ENCODE assay signal across 1 cellular context in the genomic region with DNA sequence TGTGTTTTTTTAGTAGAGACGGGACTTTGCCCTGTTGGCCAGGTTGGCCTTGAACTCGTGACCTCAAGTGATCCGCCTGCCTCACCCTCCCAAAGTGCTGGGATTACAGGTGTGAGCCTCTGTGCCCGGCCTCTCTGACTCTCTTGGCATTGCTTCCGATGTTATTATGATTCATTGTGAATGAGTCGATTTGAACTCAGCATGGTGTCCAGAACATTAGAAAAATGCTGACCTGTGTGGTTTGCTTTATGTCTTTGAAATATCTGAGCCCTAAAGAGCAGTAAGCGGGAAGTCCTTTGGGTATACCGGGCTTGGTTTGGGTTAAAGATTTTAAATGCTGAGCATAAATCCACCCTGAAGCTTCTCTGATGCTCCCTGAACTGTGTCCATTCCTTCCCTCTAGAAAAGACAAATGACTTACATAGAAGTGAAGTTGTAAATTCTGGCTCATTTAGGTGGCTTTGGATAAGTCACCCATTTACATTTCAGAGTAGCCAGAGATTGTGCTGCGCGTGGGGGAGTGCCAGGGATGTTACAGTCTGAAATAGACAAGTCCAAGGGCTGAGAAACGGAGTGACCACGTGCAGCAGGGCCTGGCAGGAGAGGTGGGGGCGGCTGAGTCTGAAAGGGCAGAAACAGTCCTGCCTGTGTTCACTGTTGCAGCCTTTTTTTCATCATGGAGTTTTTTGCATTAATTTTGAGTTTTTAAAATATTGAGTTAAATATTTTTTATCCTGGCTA.
A peak's percentile ranks its signal among the peaks of the same experiment; 100 is the strongest.
TF ChIP-seq lines count a peak whose summit lies in the region.

No MANE protein-coding gene starts in this region.

TF ChIP-seq in K562, 482 proteins besides CTCF, POLR2A, EP300 and RAD21 (continued from another document and continues in another):
- TF ChIP-seq, protein P1, sequence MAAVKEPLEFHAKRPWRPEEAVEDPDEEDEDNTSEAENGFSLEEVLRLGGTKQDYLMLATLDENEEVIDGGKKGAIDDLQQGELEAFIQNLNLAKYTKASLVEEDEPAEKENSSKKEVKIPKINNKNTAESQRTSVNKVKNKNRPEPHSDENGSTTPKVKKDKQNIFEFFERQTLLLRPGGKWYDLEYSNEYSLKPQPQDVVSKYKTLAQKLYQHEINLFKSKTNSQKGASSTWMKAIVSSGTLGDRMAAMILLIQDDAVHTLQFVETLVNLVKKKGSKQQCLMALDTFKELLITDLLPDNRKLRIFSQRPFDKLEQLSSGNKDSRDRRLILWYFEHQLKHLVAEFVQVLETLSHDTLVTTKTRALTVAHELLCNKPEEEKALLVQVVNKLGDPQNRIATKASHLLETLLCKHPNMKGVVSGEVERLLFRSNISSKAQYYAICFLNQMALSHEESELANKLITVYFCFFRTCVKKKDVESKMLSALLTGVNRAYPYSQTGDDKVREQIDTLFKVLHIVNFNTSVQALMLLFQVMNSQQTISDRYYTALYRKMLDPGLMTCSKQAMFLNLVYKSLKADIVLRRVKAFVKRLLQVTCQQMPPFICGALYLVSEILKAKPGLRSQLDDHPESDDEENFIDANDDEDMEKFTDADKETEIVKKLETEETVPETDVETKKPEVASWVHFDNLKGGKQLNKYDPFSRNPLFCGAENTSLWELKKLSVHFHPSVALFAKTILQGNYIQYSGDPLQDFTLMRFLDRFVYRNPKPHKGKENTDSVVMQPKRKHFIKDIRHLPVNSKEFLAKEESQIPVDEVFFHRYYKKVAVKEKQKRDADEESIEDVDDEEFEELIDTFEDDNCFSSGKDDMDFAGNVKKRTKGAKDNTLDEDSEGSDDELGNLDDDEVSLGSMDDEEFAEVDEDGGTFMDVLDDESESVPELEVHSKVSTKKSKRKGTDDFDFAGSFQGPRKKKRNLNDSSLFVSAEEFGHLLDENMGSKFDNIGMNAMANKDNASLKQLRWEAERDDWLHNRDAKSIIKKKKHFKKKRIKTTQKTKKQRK (IDR thresholded peaks at IDR 0.05; ENCODE audit: borderline replicate concordance, low read depth, low read length): no peak
- TF ChIP-seq TAF1 (IDR thresholded peaks at IDR 0.05; ENCODE audit: control insufficient read depth, extremely low read depth, insufficient read depth, low read length, severe bottlenecking): no peak
- peak; percentile 48; the same call in 1 of the 2 replicates for TF ChIP-seq C11orf30 (IDR thresholded peaks at IDR 0.05; ENCODE audit: low read depth)
- TF ChIP-seq, protein P2, sequence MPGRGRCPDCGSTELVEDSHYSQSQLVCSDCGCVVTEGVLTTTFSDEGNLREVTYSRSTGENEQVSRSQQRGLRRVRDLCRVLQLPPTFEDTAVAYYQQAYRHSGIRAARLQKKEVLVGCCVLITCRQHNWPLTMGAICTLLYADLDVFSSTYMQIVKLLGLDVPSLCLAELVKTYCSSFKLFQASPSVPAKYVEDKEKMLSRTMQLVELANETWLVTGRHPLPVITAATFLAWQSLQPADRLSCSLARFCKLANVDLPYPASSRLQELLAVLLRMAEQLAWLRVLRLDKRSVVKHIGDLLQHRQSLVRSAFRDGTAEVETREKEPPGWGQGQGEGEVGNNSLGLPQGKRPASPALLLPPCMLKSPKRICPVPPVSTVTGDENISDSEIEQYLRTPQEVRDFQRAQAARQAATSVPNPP (IDR thresholded peaks at IDR 0.05; ENCODE audit: borderline replicate concordance, insufficient read depth, insufficient read length): no peak
- TF ChIP-seq, protein P3, sequence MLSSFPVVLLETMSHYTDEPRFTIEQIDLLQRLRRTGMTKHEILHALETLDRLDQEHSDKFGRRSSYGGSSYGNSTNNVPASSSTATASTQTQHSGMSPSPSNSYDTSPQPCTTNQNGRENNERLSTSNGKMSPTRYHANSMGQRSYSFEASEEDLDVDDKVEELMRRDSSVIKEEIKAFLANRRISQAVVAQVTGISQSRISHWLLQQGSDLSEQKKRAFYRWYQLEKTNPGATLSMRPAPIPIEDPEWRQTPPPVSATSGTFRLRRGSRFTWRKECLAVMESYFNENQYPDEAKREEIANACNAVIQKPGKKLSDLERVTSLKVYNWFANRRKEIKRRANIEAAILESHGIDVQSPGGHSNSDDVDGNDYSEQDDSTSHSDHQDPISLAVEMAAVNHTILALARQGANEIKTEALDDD (IDR thresholded peaks at IDR 0.05): no peak
- TF ChIP-seq ZNF316 (IDR thresholded peaks at IDR 0.05): peak; percentile 62
- TF ChIP-seq ZNF780A (CRISPR knock-in tag; IDR thresholded peaks at IDR 0.05): no peak
- TF ChIP-seq, protein P4, sequence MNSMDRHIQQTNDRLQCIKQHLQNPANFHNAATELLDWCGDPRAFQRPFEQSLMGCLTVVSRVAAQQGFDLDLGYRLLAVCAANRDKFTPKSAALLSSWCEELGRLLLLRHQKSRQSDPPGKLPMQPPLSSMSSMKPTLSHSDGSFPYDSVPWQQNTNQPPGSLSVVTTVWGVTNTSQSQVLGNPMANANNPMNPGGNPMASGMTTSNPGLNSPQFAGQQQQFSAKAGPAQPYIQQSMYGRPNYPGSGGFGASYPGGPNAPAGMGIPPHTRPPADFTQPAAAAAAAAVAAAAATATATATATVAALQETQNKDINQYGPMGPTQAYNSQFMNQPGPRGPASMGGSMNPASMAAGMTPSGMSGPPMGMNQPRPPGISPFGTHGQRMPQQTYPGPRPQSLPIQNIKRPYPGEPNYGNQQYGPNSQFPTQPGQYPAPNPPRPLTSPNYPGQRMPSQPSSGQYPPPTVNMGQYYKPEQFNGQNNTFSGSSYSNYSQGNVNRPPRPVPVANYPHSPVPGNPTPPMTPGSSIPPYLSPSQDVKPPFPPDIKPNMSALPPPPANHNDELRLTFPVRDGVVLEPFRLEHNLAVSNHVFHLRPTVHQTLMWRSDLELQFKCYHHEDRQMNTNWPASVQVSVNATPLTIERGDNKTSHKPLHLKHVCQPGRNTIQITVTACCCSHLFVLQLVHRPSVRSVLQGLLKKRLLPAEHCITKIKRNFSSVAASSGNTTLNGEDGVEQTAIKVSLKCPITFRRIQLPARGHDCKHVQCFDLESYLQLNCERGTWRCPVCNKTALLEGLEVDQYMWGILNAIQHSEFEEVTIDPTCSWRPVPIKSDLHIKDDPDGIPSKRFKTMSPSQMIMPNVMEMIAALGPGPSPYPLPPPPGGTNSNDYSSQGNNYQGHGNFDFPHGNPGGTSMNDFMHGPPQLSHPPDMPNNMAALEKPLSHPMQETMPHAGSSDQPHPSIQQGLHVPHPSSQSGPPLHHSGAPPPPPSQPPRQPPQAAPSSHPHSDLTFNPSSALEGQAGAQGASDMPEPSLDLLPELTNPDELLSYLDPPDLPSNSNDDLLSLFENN (IDR thresholded peaks at IDR 0.05; ENCODE audit: low read depth in 2 of 2, low read length in 2 of 2): no peak
- TF ChIP-seq, protein P5, sequence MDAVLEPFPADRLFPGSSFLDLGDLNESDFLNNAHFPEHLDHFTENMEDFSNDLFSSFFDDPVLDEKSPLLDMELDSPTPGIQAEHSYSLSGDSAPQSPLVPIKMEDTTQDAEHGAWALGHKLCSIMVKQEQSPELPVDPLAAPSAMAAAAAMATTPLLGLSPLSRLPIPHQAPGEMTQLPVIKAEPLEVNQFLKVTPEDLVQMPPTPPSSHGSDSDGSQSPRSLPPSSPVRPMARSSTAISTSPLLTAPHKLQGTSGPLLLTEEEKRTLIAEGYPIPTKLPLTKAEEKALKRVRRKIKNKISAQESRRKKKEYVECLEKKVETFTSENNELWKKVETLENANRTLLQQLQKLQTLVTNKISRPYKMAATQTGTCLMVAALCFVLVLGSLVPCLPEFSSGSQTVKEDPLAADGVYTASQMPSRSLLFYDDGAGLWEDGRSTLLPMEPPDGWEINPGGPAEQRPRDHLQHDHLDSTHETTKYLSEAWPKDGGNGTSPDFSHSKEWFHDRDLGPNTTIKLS (IDR thresholded peaks at IDR 0.05; ENCODE audit: borderline replicate concordance, low read depth): no peak
- TF ChIP-seq HDAC1 (IDR thresholded peaks at IDR 0.05): no peak
- TF ChIP-seq, protein P6, sequence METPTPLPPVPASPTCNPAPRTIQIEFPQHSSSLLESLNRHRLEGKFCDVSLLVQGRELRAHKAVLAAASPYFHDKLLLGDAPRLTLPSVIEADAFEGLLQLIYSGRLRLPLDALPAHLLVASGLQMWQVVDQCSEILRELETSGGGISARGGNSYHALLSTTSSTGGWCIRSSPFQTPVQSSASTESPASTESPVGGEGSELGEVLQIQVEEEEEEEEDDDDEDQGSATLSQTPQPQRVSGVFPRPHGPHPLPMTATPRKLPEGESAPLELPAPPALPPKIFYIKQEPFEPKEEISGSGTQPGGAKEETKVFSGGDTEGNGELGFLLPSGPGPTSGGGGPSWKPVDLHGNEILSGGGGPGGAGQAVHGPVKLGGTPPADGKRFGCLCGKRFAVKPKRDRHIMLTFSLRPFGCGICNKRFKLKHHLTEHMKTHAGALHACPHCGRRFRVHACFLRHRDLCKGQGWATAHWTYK (CRISPR knock-in tag; IDR thresholded peaks at IDR 0.05): no peak
- TF ChIP-seq PHB2 (IDR thresholded peaks at IDR 0.05; ENCODE audit: low read depth): no peak
- TF ChIP-seq ZNF551 (CRISPR knock-in tag; IDR thresholded peaks at IDR 0.05): no peak
- TF ChIP-seq ZNF347 (CRISPR knock-in tag; IDR thresholded peaks at IDR 0.05; ENCODE audit: low read depth): no peak
- TF ChIP-seq SMAD1 (IDR thresholded peaks at IDR 0.05; ENCODE audit: low read depth, low read length, partially characterized antibody): no peak
- TF ChIP-seq, protein P7, sequence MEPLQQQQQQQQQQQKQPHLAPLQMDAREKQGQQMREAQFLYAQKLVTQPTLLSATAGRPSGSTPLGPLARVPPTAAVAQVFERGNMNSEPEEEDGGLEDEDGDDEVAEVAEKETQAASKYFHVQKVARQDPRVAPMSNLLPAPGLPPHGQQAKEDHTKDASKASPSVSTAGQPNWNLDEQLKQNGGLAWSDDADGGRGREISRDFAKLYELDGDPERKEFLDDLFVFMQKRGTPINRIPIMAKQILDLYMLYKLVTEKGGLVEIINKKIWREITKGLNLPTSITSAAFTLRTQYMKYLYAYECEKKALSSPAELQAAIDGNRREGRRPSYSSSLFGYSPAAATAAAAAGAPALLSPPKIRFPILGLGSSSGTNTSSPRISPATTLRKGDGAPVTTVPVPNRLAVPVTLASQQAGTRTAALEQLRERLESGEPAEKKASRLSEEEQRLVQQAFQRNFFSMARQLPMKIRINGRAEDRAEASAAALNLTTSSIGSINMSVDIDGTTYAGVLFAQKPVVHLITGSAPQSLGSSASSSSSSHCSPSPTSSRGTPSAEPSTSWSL (CRISPR knock-in tag; IDR thresholded peaks at IDR 0.05; ENCODE audit: borderline replicate concordance): no peak
- no peak for TF ChIP-seq HMGN3 (IDR thresholded peaks at IDR 0.05; ENCODE audit: borderline replicate concordance, extremely low read depth, insufficient read length, low read depth, low read length)
- TF ChIP-seq, protein P8, sequence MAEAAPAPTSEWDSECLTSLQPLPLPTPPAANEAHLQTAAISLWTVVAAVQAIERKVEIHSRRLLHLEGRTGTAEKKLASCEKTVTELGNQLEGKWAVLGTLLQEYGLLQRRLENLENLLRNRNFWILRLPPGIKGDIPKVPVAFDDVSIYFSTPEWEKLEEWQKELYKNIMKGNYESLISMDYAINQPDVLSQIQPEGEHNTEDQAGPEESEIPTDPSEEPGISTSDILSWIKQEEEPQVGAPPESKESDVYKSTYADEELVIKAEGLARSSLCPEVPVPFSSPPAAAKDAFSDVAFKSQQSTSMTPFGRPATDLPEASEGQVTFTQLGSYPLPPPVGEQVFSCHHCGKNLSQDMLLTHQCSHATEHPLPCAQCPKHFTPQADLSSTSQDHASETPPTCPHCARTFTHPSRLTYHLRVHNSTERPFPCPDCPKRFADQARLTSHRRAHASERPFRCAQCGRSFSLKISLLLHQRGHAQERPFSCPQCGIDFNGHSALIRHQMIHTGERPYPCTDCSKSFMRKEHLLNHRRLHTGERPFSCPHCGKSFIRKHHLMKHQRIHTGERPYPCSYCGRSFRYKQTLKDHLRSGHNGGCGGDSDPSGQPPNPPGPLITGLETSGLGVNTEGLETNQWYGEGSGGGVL (CRISPR knock-in tag; IDR thresholded peaks at IDR 0.05): no peak
- TF ChIP-seq, protein P9, sequence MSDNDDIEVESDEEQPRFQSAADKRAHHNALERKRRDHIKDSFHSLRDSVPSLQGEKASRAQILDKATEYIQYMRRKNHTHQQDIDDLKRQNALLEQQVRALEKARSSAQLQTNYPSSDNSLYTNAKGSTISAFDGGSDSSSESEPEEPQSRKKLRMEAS (CRISPR knock-in tag; IDR thresholded peaks at IDR 0.05): no peak
- TF ChIP-seq, protein P10, sequence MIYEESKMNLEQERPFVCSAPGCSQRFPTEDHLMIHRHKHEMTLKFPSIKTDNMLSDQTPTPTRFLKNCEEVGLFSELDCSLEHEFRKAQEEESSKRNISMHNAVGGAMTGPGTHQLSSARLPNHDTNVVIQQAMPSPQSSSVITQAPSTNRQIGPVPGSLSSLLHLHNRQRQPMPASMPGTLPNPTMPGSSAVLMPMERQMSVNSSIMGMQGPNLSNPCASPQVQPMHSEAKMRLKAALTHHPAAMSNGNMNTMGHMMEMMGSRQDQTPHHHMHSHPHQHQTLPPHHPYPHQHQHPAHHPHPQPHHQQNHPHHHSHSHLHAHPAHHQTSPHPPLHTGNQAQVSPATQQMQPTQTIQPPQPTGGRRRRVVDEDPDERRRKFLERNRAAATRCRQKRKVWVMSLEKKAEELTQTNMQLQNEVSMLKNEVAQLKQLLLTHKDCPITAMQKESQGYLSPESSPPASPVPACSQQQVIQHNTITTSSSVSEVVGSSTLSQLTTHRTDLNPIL (CRISPR knock-in tag; IDR thresholded peaks at IDR 0.05): no peak
- no peak for TF ChIP-seq ESRRB (CRISPR knock-in tag; IDR thresholded peaks at IDR 0.05; ENCODE audit: borderline replicate concordance)
- no peak for TF ChIP-seq SETDB1 (IDR thresholded peaks at IDR 0.05; ENCODE audit: low read length)
- TF ChIP-seq MAFG (tag; conservative IDR thresholded peaks at IDR 0.05): 0 out of 2 replicates have a peak, but pooled peaks have one; percentile 26
- TF ChIP-seq, protein P11, sequence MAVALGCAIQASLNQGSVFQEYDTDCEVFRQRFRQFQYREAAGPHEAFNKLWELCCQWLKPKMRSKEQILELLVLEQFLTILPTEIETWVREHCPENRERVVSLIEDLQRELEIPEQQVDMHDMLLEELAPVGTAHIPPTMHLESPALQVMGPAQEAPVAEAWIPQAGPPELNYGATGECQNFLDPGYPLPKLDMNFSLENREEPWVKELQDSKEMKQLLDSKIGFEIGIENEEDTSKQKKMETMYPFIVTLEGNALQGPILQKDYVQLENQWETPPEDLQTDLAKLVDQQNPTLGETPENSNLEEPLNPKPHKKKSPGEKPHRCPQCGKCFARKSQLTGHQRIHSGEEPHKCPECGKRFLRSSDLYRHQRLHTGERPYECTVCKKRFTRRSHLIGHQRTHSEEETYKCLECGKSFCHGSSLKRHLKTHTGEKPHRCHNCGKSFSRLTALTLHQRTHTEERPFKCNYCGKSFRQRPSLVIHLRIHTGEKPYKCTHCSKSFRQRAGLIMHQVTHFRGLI (CRISPR knock-in tag; IDR thresholded peaks at IDR 0.05): no peak
- TF ChIP-seq MAFK (IDR thresholded peaks at IDR 0.05; ENCODE audit: low read length): peak; percentile 17; the same call in 1 of the 2 replicates
- no peak for TF ChIP-seq STAT5A (IDR thresholded peaks at IDR 0.05; ENCODE audit: borderline replicate concordance, low read length)
- TF ChIP-seq TAF15 (IDR thresholded peaks at IDR 0.05; ENCODE audit: low read depth, low read length): no peak
